12 cellular contexts compared by ENCODE assay signal in genomic region chr3:42763023-42763422, GRCh38. TPM values are rescaled to one million over a fixed set of nuclear protein-coding genes. Genes with fewer than 3 reads are reported as not detected.
DNase-seq lines count a peak whose midpoint lies in the region; ATAC-seq and TF ChIP-seq lines count a peak whose summit lies in the region.
"Had no signal": no experiment of that assay in that cellular context is flagged by ENCODE, and none has a peak within 500 bp of the region (broad histone marks: within the 10 kb centered on the region; RNA-seq: fewer than 3 reads in every experiment).

No MANE protein-coding gene starts in this region.

- POLR2A ChIA-PET in A673 (lab: Charles Lee; ENCODE audit: low non-redundant PET): no interaction called here

- H3K4me1 ChIP-seq in esophagus muscularis mucosa: peaks cover 0 to 32% (median 23%) of the 10 kb centered on the region in 4 donors
- H3K4me1 ChIP-seq in neuronal stem cell (ENCODE audit: control insufficient read depth in 2 of 2, insufficient read depth in 1 of 2, low read depth in 1 of 2, low read length in 2 of 2): peaks cover 0 to 2% of the 10 kb centered on the region in 2 donors
- no peaks in the 10 kb centered on the region for H3K4me1 ChIP-seq in A673 (ENCODE audit: insufficient read depth, low read length, poor library complexity, severe bottlenecking)

- H3K9me3 ChIP-seq in esophagus muscularis mucosa: no peaks in the 10 kb centered on the region
- H3K9me3 ChIP-seq in neuronal stem cell (replicated peaks in 1 of 2; ENCODE audit: control insufficient read depth in 2 of 2, insufficient read depth in 1 of 2, low read depth in 1 of 2, low read length in 2 of 2): no peaks in the 10 kb centered on the region
- H3K9me3 ChIP-seq in A673 (ENCODE audit: low read depth, low read length, poor library complexity, severe bottlenecking): no peaks in the 10 kb centered on the region
- H3K9me3 ChIP-seq: heart right ventricle had no signal

- TF ChIP-seq CTCF in GM12865 (IDR thresholded peaks at IDR 0.05; ENCODE audit: insufficient read depth, low read depth, low read length, missing control alignments) (no peak), esophagus muscularis mucosa (IDR thresholded peaks at IDR 0.05) (no peak), A673 (conservative IDR thresholded peaks at IDR 0.05; ENCODE audit: low read depth, low read length) (no peak)

- no peak overlapping the region for H2BK5ac ChIP-seq in neuronal stem cell (ENCODE audit: low read length)

- no peak for TF ChIP-seq POLR2A in esophagus muscularis mucosa (IDR thresholded peaks at IDR 0.05; ENCODE audit: low read depth)

- H3K36me3 ChIP-seq in esophagus muscularis mucosa (no peaks in the 10 kb centered on the region), neuronal stem cell (replicated peaks in 1 of 2; ENCODE audit: control insufficient read depth in 2 of 2, insufficient read depth in 2 of 2, low read length in 2 of 2) (no peaks in the 10 kb centered on the region), A673 (ENCODE audit: insufficient read depth, low read length, poor library complexity, severe bottlenecking) (no peaks in the 10 kb centered on the region)
- H3K36me3 ChIP-seq: heart right ventricle had no signal

- H3K27ac ChIP-seq in esophagus muscularis mucosa (replicated peaks in 1 of 4) (peak overlapping the region in 3 of 4 donors; percentile 2 to 26 (median 4)), neuronal stem cell (replicated peaks; ENCODE audit: low read length) (no peak overlapping the region), A673 (ENCODE audit: low read depth, low read length, poor library complexity, severe bottlenecking) (no peak overlapping the region)

- no peak overlapping the region for H2AK5ac ChIP-seq in neuronal stem cell (ENCODE audit: low read depth, low read length)

- no peak overlapping the region for H3K14ac ChIP-seq in neuronal stem cell (ENCODE audit: low read length)

- no peak overlapping the region for H4K8ac ChIP-seq in neuronal stem cell (ENCODE audit: low read depth, low read length)

- WGBS in esophagus muscularis mucosa: 28% methylated on average over 2 of the region's 2 CpGs
- WGBS in neuronal stem cell (ENCODE audit: extremely low coverage in 2 of 2, insufficient read length in 2 of 2, insufficient replicate concordance in 1 of 2), 2 donors: no CpG with 5 or more reads among the region's 2 CpGs

- DNase-seq in GM12865 (ENCODE audit: low read depth) (peak; percentile 46), LHCN-M2 (ENCODE audit: low read depth) (peak; percentile 31), esophagus muscularis mucosa (ENCODE audit: extremely low spot score) (no peak), neuronal stem cell (ENCODE audit: low spot score) (no peak), A673 (ENCODE audit: low spot score) (no peak)
- DNase-seq in stimulated activated CD8-positive, alpha-beta memory T cell treated with anti-CD3 and anti-CD28 coated beads, Interleukin-4, amount 100 ng/mL, for 48 hours: no peak
- DNase-seq: heart right ventricle, NCI-H1092 treated with DMSO at 0.1 percent for 48 hours, NCI-H510A treated with DMSO at 0.1 percent for 48 hours, Right ventricle myocardium superior had no signal

- TF ChIP-seq EP300 in esophagus muscularis mucosa (IDR thresholded peaks at IDR 0.05): no peak

- no peak overlapping the region for H4K91ac ChIP-seq in neuronal stem cell (ENCODE audit: low read depth, low read length, poor library complexity)

- ATAC-seq in GM19328 (IDR thresholded peaks at IDR 0.05; ENCODE audit: unreplicated experiment) (no peak), HG03460 (IDR thresholded peaks at IDR 0.05; ENCODE audit: unreplicated experiment) (no peak)

- no peak overlapping the region for H2BK12ac ChIP-seq in neuronal stem cell (ENCODE audit: low read length)

- H3K18ac ChIP-seq in neuronal stem cell (ENCODE audit: low read length): no peak overlapping the region

- peak overlapping the region; percentile 11 for H2AFZ ChIP-seq in neuronal stem cell (ENCODE audit: low read length)

- no peaks in the 10 kb centered on the region for H3K79me1 ChIP-seq in neuronal stem cell (ENCODE audit: low read depth, low read length)

- H3K23ac ChIP-seq in neuronal stem cell (ENCODE audit: low read depth, low read length, poor library complexity): no peak overlapping the region

- no peak overlapping the region for H3K4me2 ChIP-seq in neuronal stem cell (ENCODE audit: insufficient read depth, low read length, poor library complexity, severe bottlenecking)

- BruUV-seq in A673 (replicated peaks; lab: Mats Ljungman, UMichigan): no TSS peak

- no peak overlapping the region for H2BK15ac ChIP-seq in neuronal stem cell (ENCODE audit: low read length)

- no peak overlapping the region for H2BK120ac ChIP-seq in neuronal stem cell (ENCODE audit: low read depth, low read length)

- H3K4me3 ChIP-seq in GM12865 (ENCODE audit: low read depth, low read length): no peak overlapping the region
- H3K4me3 ChIP-seq in esophagus muscularis mucosa: no peak overlapping the region
- H3K4me3 ChIP-seq in neuronal stem cell (ENCODE audit: low read length in 2 of 2): no peak overlapping the region
- H3K4me3 ChIP-seq in A673 (ENCODE audit: low read depth, low read length, poor library complexity, severe bottlenecking): no peak overlapping the region
- H3K4me3 ChIP-seq: heart right ventricle had no signal

- H3K27me3 ChIP-seq in esophagus muscularis mucosa: no peaks in the 10 kb centered on the region
- H3K27me3 ChIP-seq in neuronal stem cell (ENCODE audit: control insufficient read depth in 3 of 3, insufficient read depth in 3 of 3, low read depth in 1 of 3, low read length in 3 of 3): no peaks in the 10 kb centered on the region
- H3K27me3 ChIP-seq in A673 (replicated peaks; ENCODE audit: insufficient read depth, low read depth, low read length, poor library complexity): no peaks in the 10 kb centered on the region
- H3K27me3 ChIP-seq: heart right ventricle had no signal

- intact Hi-C loops in esophagus muscularis mucosa (cut with DNase I) (no loop called here), A673 (cut with micrococcal nuclease; ENCODE audit: unreplicated experiment) (no loop called here)

- CTCF ChIA-PET in A673 (lab: Charles Lee): no interaction called here

- H3K9ac ChIP-seq in neuronal stem cell (ENCODE audit: low read depth, low read length, poor library complexity): no peak overlapping the region

- H3K4ac ChIP-seq in neuronal stem cell (ENCODE audit: low read length): no peak overlapping the region

RNA-seq across cellular contexts. Expression of gene CCDC13, which starts 10.0 kb away (rescaled TPM):
- total RNA-seq in LHCN-M2 (2014; rRNA removed) (0.57 and 0.77 TPM in 2 replicates), esophagus muscularis mucosa (1 to 10 TPM; 1.2 to 5.3 (median 3.9) TPM), A673 (2021) (0.55 TPM in 1 of 2 replicates, not detected in the other)
- 0.17 TPM for polyA plus RNA-seq in LHCN-M2 (2012)
- polyA plus RNA-seq in neuronal stem cell (2013, experiment 1 of 2): 1.3 TPM
- polyA plus RNA-seq in neuronal stem cell (2013, experiment 2 of 2): 1.7 TPM

RNA-seq across cellular contexts. Expression of gene HIGD1A, which starts 41.3 kb away (rescaled TPM):
- total RNA-seq in LHCN-M2 (2014; rRNA removed) (185 and 201 TPM in 2 replicates), esophagus muscularis mucosa (100 to 1,000 TPM; 161 to 407 (median 272) TPM), A673 (2021) (40.9 and 50.6 TPM in 2 replicates)
- 115 TPM for polyA plus RNA-seq in LHCN-M2 (2012)
- polyA plus RNA-seq in neuronal stem cell (2013, experiment 1 of 2): 130 TPM
- 127 TPM for polyA plus RNA-seq in neuronal stem cell (2013, experiment 2 of 2)

RNA-seq across cellular contexts. Expression of gene ACKR2, which starts 46.2 kb away (rescaled TPM):
- total RNA-seq in LHCN-M2 (2014; rRNA removed): 0.11 TPM in 1 of 2 replicates, not detected in the other
- polyA plus RNA-seq in LHCN-M2 (2012): 0.34 TPM
- 10 to 100 TPM in 1 of 4 donors, 1 to 10 TPM in 3; 2.5 to 15.9 (median 7.6) TPM for total RNA-seq in esophagus muscularis mucosa
- 0.13 TPM for polyA plus RNA-seq in neuronal stem cell (2013, experiment 1 of 2)
- polyA plus RNA-seq in neuronal stem cell (2013, experiment 2 of 2): 0.14 TPM
- not detected in 2 replicates for total RNA-seq in A673 (2021)

Comparison
In these comparisons a context has a peak if more than half of its experiments do, and no peak if none do; other contexts are left out.
1. DNase-seq: peak in GM12865 (single experiment) and LHCN-M2 (single experiment); none in esophagus muscularis mucosa (single experiment), neuronal stem cell (single experiment), A673 (single experiment) and stimulated activated CD8-positive, alpha-beta memory T cell treated with anti-CD3 and anti-CD28 coated beads, Interleukin-4, amount 100 ng/mL, for 48 hours (single experiment).
2. H3K27ac ChIP-seq: peak in esophagus muscularis mucosa (3 of 4); none in neuronal stem cell (single experiment) and A673 (single experiment).